In genomic region chr3:183099838-183100204, GRCh38 we compare ENCODE assay signal across 8 cellular contexts. TPM values are rescaled to one million over a fixed set of nuclear protein-coding genes. Genes with fewer than 3 reads are reported as not detected.
A peak's percentile ranks its signal among the peaks of the same experiment; 100 is the strongest.
DNase-seq lines count a peak whose midpoint lies in the region; ATAC-seq and TF ChIP-seq lines count a peak whose summit lies in the region.

No MANE protein-coding gene starts in this region.

- intact Hi-C loops in sciatic nerve (cut with DNase I): no loop called here

- H2AFZ ChIP-seq in osteoblast (ENCODE audit: low read length): peak overlapping the region; percentile 4

- H3F3A ChIP-seq in DOHH2 (ENCODE audit: control insufficient read depth, insufficient read depth): peaks cover 6% of the 10 kb centered on the region

- peaks cover 20% of the 10 kb centered on the region for H3K4me1 ChIP-seq in DOHH2 (ENCODE audit: control insufficient read depth, low read length)
- H3K4me1 ChIP-seq in osteoblast (ENCODE audit: insufficient read depth, low read length): peaks cover 17% of the 10 kb centered on the region

- H4K20me1 ChIP-seq in DOHH2 (ENCODE audit: control insufficient read depth, insufficient read depth, low read depth, low read length): no peaks in the 10 kb centered on the region; the same call in 1 of the 2 replicates
- no peaks in the 10 kb centered on the region for H4K20me1 ChIP-seq in osteoblast (ENCODE audit: insufficient read depth, low read length)

- TF ChIP-seq CTCF in DOHH2 (IDR thresholded peaks at IDR 0.05; ENCODE audit: low read depth, low read length, poor library complexity, severe bottlenecking) (no peak), HL-60 (IDR thresholded peaks at IDR 0.05; ENCODE audit: insufficient read depth, low read length) (no peak), osteoblast (IDR thresholded peaks at IDR 0.05; ENCODE audit: extremely low read depth, low read depth, low read length) (no peak)

- no peaks in the 10 kb centered on the region for H3K9me2 ChIP-seq in DOHH2 (replicated peaks; ENCODE audit: control insufficient read depth, low read length)

- H3K9me3 ChIP-seq in DOHH2 (ENCODE audit: control insufficient read depth, insufficient read depth, low read length) (no peaks in the 10 kb centered on the region), osteoblast (ENCODE audit: low read depth, low read length) (no peaks in the 10 kb centered on the region)

- DNase-seq in HL-60 (ENCODE audit: low read depth in 1 of 2, low spot score in 1 of 2) (no peak), osteoblast (ENCODE audit: insufficient read length, low spot score, missing footprints) (no peak), C1 segment of cervical spinal cord (lab: John Stamatoyannopoulos, UW) (no peak), sciatic nerve (ENCODE audit: low spot score) (no peak), NCI-H2171 treated with DMSO at 0.1 percent for 48 hours (lab: John Stamatoyannopoulos, UW) (no peak)

- ATAC-seq in sciatic nerve: no peak
- ATAC-seq in HG03045 (IDR thresholded peaks at IDR 0.05; ENCODE audit: unreplicated experiment): no peak

- H3K4me3 ChIP-seq in DOHH2 (ENCODE audit: low read length): peak overlapping the region; percentile 100
- peak overlapping the region; percentile 98 for H3K4me3 ChIP-seq in HL-60 (replicated peaks; ENCODE audit: insufficient read depth, low read length)
- H3K4me3 ChIP-seq in osteoblast (ENCODE audit: insufficient read depth, low read length): peak overlapping the region; percentile 92

- no peaks in the 10 kb centered on the region for H3K27me3 ChIP-seq in DOHH2 (ENCODE audit: control insufficient read depth, low read length)
- H3K27me3 ChIP-seq in HL-60 (ENCODE audit: insufficient read depth, poor library complexity, severe bottlenecking): no peaks in the 10 kb centered on the region
- H3K27me3 ChIP-seq in osteoblast (ENCODE audit: insufficient read depth, low read length): no peaks in the 10 kb centered on the region

- H3K27ac ChIP-seq in DOHH2 (ENCODE audit: low read depth, low read length) (peak overlapping the region; percentile 83), HL-60 (replicated peaks) (peak overlapping the region; percentile 80), cingulate gyrus (ENCODE audit: low read depth, low read length) (peak overlapping the region; percentile 76), osteoblast (ENCODE audit: low read depth, low read length) (peak overlapping the region; percentile 61)

- H3K4me2 ChIP-seq in DOHH2 (ENCODE audit: low read length) (peak overlapping the region; percentile 64), osteoblast (ENCODE audit: insufficient read depth, low read length) (peak overlapping the region; percentile 88)

- H3K79me2 ChIP-seq in DOHH2 (ENCODE audit: control insufficient read depth, low read length) (peaks cover 35% of the 10 kb centered on the region), osteoblast (ENCODE audit: insufficient read depth, low read length) (peaks cover 26% of the 10 kb centered on the region)

- H3K36me3 ChIP-seq in DOHH2 (ENCODE audit: control insufficient read depth, low read length): peaks cover 29% of the 10 kb centered on the region
- H3K36me3 ChIP-seq in osteoblast (ENCODE audit: insufficient read depth, low read length): no peaks in the 10 kb centered on the region

RNA-seq across cellular contexts. Expression of gene MCCC1, which starts 0.5 kb away (rescaled TPM):
- total RNA-seq in osteoblast (20.6 TPM in 2 replicates), sciatic nerve (32.0 TPM)
